9 cellular contexts compared by ENCODE assay signal in genomic region chr10:72258617-72259016, GRCh38. TPM values are rescaled to one million over a fixed set of nuclear protein-coding genes. Genes with fewer than 3 reads are reported as not detected.
DNase-seq lines count a peak whose midpoint lies in the region; ATAC-seq and TF ChIP-seq lines count a peak whose summit lies in the region.
"Had no signal": no experiment of that assay in that cellular context is flagged by ENCODE, and none has a peak within 500 bp of the region (broad histone marks: within the 10 kb centered on the region; RNA-seq: fewer than 3 reads in every experiment).

No MANE protein-coding gene starts in this region.

- ATAC-seq in heart right ventricle (no peak), left cardiac atrium (no peak), natural killer cell (no peak), GM21447 (IDR thresholded peaks at IDR 0.05; ENCODE audit: unreplicated experiment) (no peak)

- H3K9me3 ChIP-seq in heart right ventricle, result no peaks in the 10 kb centered on the region

- 95 to 99% methylated on average over 4 of the region's 4 CpGs for WGBS in heart right ventricle, 2 donors

- H3K9me3 Mint-ChIP-seq in natural killer cell, result no peaks in the 10 kb centered on the region

- H3K27ac ChIP-seq in heart right ventricle (peak overlapping the region; percentile 84 to 97 (median 93)), angular gyrus (ENCODE audit: low read depth, low read length) (peak overlapping the region; percentile 76)

- H3K27me3 Mint-ChIP-seq in natural killer cell (ENCODE audit: low read depth in 2 of 2), result no peaks in the 10 kb centered on the region

- no peak overlapping the region for H3K4me3 ChIP-seq in heart right ventricle

- no peak for TF ChIP-seq CTCF in heart right ventricle (IDR thresholded peaks at IDR 0.05)
- no peak for TF ChIP-seq CTCF in natural killer cell (IDR thresholded peaks at IDR 0.05)

- intact Hi-C loops in heart right ventricle (cut with DNase I) (loop anchor here in 2 of 10 donors (5.0 kb wide), 2 partner anchors 59 to 69 kb away; no protein-coding TSS in a partner anchor), left cardiac atrium (cut with DNase I) (no loop called here), natural killer cell (cut with micrococcal nuclease) (no loop called here)

- no peaks in the 10 kb centered on the region for H3K36me3 ChIP-seq in heart right ventricle

- peaks cover 52 to 72% of the 10 kb centered on the region in 2 donors for H3K4me1 Mint-ChIP-seq in natural killer cell

- peak overlapping the region; percentile 56 to 98 for H3K27ac Mint-ChIP-seq in natural killer cell

- H3K27me3 ChIP-seq in heart right ventricle, result no peaks in the 10 kb centered on the region

- H3K4me3 Mint-ChIP-seq in natural killer cell, result no peak overlapping the region

- peaks cover 38 to 97% (median 77%) of the 10 kb centered on the region in 9 donors for H3K4me1 ChIP-seq in heart right ventricle

- no peaks in the 10 kb centered on the region for H3K36me3 Mint-ChIP-seq in natural killer cell

- DNase-seq in heart right ventricle (no peak), left cardiac atrium (no peak), natural killer cell (no peak), HuH-7 (ENCODE audit: low spot score) (no peak), occipital lobe (lab: John Stamatoyannopoulos, UW) (no peak)
- DNase-seq in stimulated activated CD4-positive, alpha-beta T cell treated with anti-CD3 and anti-CD28 coated beads, Interleukin-4, amount 100 ng/mL, for 1 hour, result no peak
- DNase-seq: activated CD8-positive, alpha-beta memory T cell treated with anti-CD3 and anti-CD28 coated beads, Interleukin-2, amount 50 U/mL, for 48 hours had no signal

RNA-seq across cellular contexts. Expression of gene DDIT4, which starts 15.1 kb away (rescaled TPM):
- total RNA-seq in heart right ventricle, result 100 to 1,000 TPM in 1 of 10 donors, 10 to 100 TPM in 9; 13.6 to 102 (median 30.2) TPM
- polyA plus RNA-seq in heart right ventricle, result 100 to 1,000 TPM in 1 of 2 donors, 10 to 100 TPM in 1; 64.7 to 135 TPM
- 100 to 1,000 TPM in 1 of 2 donors, 10 to 100 TPM in 1; 88.8 to 112 TPM for total RNA-seq in left cardiac atrium
- 100 to 1,000 TPM; 174 to 232 (median 200) TPM for total RNA-seq in natural killer cell
- 30.6 TPM for total RNA-seq in occipital lobe

RNA-seq across cellular contexts. Expression of gene ASCC1, which starts 42.5 kb away (rescaled TPM):
- total RNA-seq in heart right ventricle (10 to 100 TPM; 25.2 to 40.5 (median 33.0) TPM), left cardiac atrium (10 to 100 TPM; 25.2 to 28.1 TPM), natural killer cell (10 to 100 TPM; 26.0 to 35.2 (median 29.3) TPM), occipital lobe (31.2 TPM)
- 10 to 100 TPM in 1 of 2 donors, 1 to 10 TPM in 1; 8.4 to 35.8 TPM for polyA plus RNA-seq in heart right ventricle

RNA-seq across cellular contexts. Expression of gene ANAPC16, which starts 42.8 kb away (rescaled TPM):
- total RNA-seq in heart right ventricle (100 to 1,000 TPM; 181 to 246 (median 221) TPM), left cardiac atrium (100 to 1,000 TPM; 155 to 168 TPM), natural killer cell (10 to 100 TPM; 70.9 to 77.0 (median 71.0) TPM), occipital lobe (34.2 TPM)
- polyA plus RNA-seq in heart right ventricle, result 100 to 1,000 TPM; 129 to 149 TPM
